In genomic region chr19:12034196-12034595, GRCh38 we compare ENCODE assay signal across 12 cellular contexts. TPM values are rescaled to one million over a fixed set of nuclear protein-coding genes. Genes with fewer than 3 reads are reported as not detected.
DNase-seq lines count a peak whose midpoint lies in the region; ATAC-seq and TF ChIP-seq lines count a peak whose summit lies in the region.
"Had no signal": no experiment of that assay in that cellular context is flagged by ENCODE, and none has a peak within 500 bp of the region (broad histone marks: within the 10 kb centered on the region; RNA-seq: fewer than 3 reads in every experiment).

No MANE protein-coding gene starts in this region.

- H3K27ac Mint-ChIP-seq in CD4-positive, alpha-beta memory T cell, result peak overlapping the region in 1 of 7 donors; percentile 79
- no peak overlapping the region for H3K27ac Mint-ChIP-seq in neural crest cell (ENCODE audit: unreplicated experiment)

- ATAC-seq in aorta (ENCODE audit: low FRiP score), result no peak

- BruUV-seq in OCI-LY7 (replicated peaks; lab: Mats Ljungman, UMichigan), result no TSS peak

- peaks cover 0 to 44% (median 16%) of the 10 kb centered on the region in 8 donors for H3K9me3 Mint-ChIP-seq in CD4-positive, alpha-beta memory T cell
- peaks cover 3% of the 10 kb centered on the region for H3K9me3 Mint-ChIP-seq in neural crest cell

- no peak for TF ChIP-seq POLR2A in esophagus muscularis mucosa (IDR thresholded peaks at IDR 0.05; ENCODE audit: low read depth)

- no peak for DNase-seq in CD4-positive, alpha-beta memory T cell
- DNase-seq in OCI-M1 (lab: John Stamatoyannopoulos, UW) (peak; percentile 57), esophagus muscularis mucosa (ENCODE audit: extremely low spot score) (no peak), neural crest cell (ENCODE audit: low read depth, low spot score) (no peak), OCI-LY7 (ENCODE audit: low spot score) (no peak), aorta (no peak), 8988T (no peak), COLO829 (ENCODE audit: low spot score) (no peak)
- DNase-seq: NCI-H1092; SHP77 treated with DMSO at 0.1 percent for 48 hours; stimulated activated CD4-positive, alpha-beta T cell treated with anti-CD3 and anti-CD28 coated beads, Interleukin-12 subunit alpha, Interleukin-12 subunit beta, amount 100 ng/mL, for 4 hours; transverse colon had no signal

- WGBS in esophagus muscularis mucosa, result 87% methylated on average over 2 of the region's 2 CpGs
- 64 to 68% methylated on average over 2 of the region's 2 CpGs for WGBS in aorta, 2 donors

- H4K20me1 ChIP-seq in OCI-LY7 (ENCODE audit: insufficient read depth, low read length), result no peaks in the 10 kb centered on the region

- H3K4me1 ChIP-seq in CD4-positive, alpha-beta memory T cell (ENCODE audit: insufficient read depth, low read length), result no peaks in the 10 kb centered on the region
- H3K4me1 ChIP-seq in esophagus muscularis mucosa (peaks cover 16 to 25% (median 19%) of the 10 kb centered on the region in 4 donors), OCI-LY7 (ENCODE audit: insufficient read depth, low read length, poor library complexity, severe bottlenecking) (peaks cover 5% of the 10 kb centered on the region), aorta (ENCODE audit: control insufficient read depth in 1 of 2, insufficient read depth in 2 of 2, low read length in 2 of 2) (no peaks in the 10 kb centered on the region)

- no peaks in the 10 kb centered on the region for H3K9me2 ChIP-seq in OCI-LY7 (ENCODE audit: insufficient read depth, low read length)

- peaks cover 6 to 8% of the 10 kb centered on the region in 2 donors for H3K27me3 Mint-ChIP-seq in CD4-positive, alpha-beta memory T cell
- H3K27me3 Mint-ChIP-seq in neural crest cell (ENCODE audit: low read depth), result no peaks in the 10 kb centered on the region

- intact Hi-C loops in CD4-positive, alpha-beta memory T cell (cut with micrococcal nuclease), result no loop called here
- intact Hi-C loops in esophagus muscularis mucosa (cut with DNase I), result no loop called here
- intact Hi-C loops in OCI-LY7 (cut with micrococcal nuclease; ENCODE audit: unreplicated experiment), result no loop called here
- intact Hi-C loops in aorta (cut with DNase I), result no loop called here

- no peak overlapping the region for H3K27ac ChIP-seq in CD4-positive, alpha-beta memory T cell (ENCODE audit: low read depth, low read length)
- peak overlapping the region in 3 of 4 donors; percentile 84 to 90 (median 90) for H3K27ac ChIP-seq in esophagus muscularis mucosa (replicated peaks in 1 of 4)
- no peak overlapping the region for H3K27ac ChIP-seq in OCI-LY7 (ENCODE audit: low read depth, low read length, poor library complexity, severe bottlenecking)
- no peak overlapping the region for H3K27ac ChIP-seq in aorta (ENCODE audit: low read depth in 1 of 2, low read length in 2 of 2)

- no peaks in the 10 kb centered on the region for H3K36me3 ChIP-seq in CD4-positive, alpha-beta memory T cell (ENCODE audit: insufficient read depth, low read length)
- H3K36me3 ChIP-seq in esophagus muscularis mucosa, result peaks cover 0 to under 1% (median 0%) of the 10 kb centered on the region in 4 donors
- H3K36me3 ChIP-seq in OCI-LY7 (ENCODE audit: insufficient read depth, low read length), result no peaks in the 10 kb centered on the region; the same call in 1 of the 2 replicates
- H3K36me3 ChIP-seq in aorta (ENCODE audit: control insufficient read depth in 1 of 2, insufficient read depth in 2 of 2, low read length in 1 of 2), result no peaks in the 10 kb centered on the region
- H3K36me3 ChIP-seq: transverse colon had no signal

- no peak for TF ChIP-seq EP300 in esophagus muscularis mucosa (IDR thresholded peaks at IDR 0.05)

- H3K79me2 ChIP-seq in OCI-LY7 (ENCODE audit: insufficient read depth, low read depth, low read length), result no peaks in the 10 kb centered on the region

- H3K4me3 ChIP-seq in CD4-positive, alpha-beta memory T cell (ENCODE audit: low read length in 2 of 2), result no peak overlapping the region
- H3K4me3 ChIP-seq in esophagus muscularis mucosa (peak overlapping the region; percentile 71 to 94 (median 81)), OCI-LY7 (ENCODE audit: low read depth, low read length, poor library complexity, severe bottlenecking) (no peak overlapping the region), aorta (ENCODE audit: low read length in 2 of 2) (no peak overlapping the region)

- peaks cover 0 to 15% (median 4%) of the 10 kb centered on the region in 4 donors for H3K4me1 Mint-ChIP-seq in CD4-positive, alpha-beta memory T cell
- peaks cover 27% of the 10 kb centered on the region for H3K4me1 Mint-ChIP-seq in neural crest cell

- H3K4me3 Mint-ChIP-seq in CD4-positive, alpha-beta memory T cell, result peak overlapping the region in 7 of 8 donors; percentile 3 to 69 (median 62)
- peak overlapping the region; percentile 85 for H3K4me3 Mint-ChIP-seq in neural crest cell

- no peak overlapping the region for H2AFZ ChIP-seq in OCI-LY7 (ENCODE audit: low read length)

- no peak overlapping the region for H3K4me2 ChIP-seq in OCI-LY7 (ENCODE audit: low read length)

- CTCF ChIA-PET in CD4-positive, alpha-beta memory T cell (lab: Charles Lee; ENCODE audit: partially characterized antibody), result no interaction called here
- CTCF ChIA-PET in OCI-LY7 (lab: Charles Lee; ENCODE audit: unreplicated experiment), result no interaction called here

- POLR2A ChIA-PET in CD4-positive, alpha-beta memory T cell (lab: Charles Lee; ENCODE audit: partially characterized antibody), result no interaction called here
- POLR2A ChIA-PET in OCI-LY7 (lab: Charles Lee), result no interaction called here

- no peaks in the 10 kb centered on the region for H3K9me3 ChIP-seq in CD4-positive, alpha-beta memory T cell (ENCODE audit: control insufficient read depth in 1 of 2, low read length in 2 of 2)
- no peaks in the 10 kb centered on the region for H3K9me3 ChIP-seq in esophagus muscularis mucosa
- no peaks in the 10 kb centered on the region for H3K9me3 ChIP-seq in OCI-LY7 (ENCODE audit: low read length)
- no peaks in the 10 kb centered on the region for H3K9me3 ChIP-seq in aorta (ENCODE audit: control insufficient read depth, low read length)
- H3K9me3 ChIP-seq: transverse colon had no signal

- TF ChIP-seq CTCF in esophagus muscularis mucosa (IDR thresholded peaks at IDR 0.05) (no peak), neural crest cell (conservative IDR thresholded peaks at IDR 0.05) (no peak), OCI-LY7 (conservative IDR thresholded peaks at IDR 0.05; ENCODE audit: low read length) (no peak)

- H3K27me3 ChIP-seq in CD4-positive, alpha-beta memory T cell (ENCODE audit: insufficient read depth, low read length), result no peaks in the 10 kb centered on the region
- H3K27me3 ChIP-seq in esophagus muscularis mucosa (no peaks in the 10 kb centered on the region), aorta (ENCODE audit: control insufficient read depth in 1 of 2, insufficient read depth in 2 of 2, low read length in 1 of 2) (no peaks in the 10 kb centered on the region)
- H3K27me3 ChIP-seq: transverse colon had no signal

- peaks cover 7 to 9% of the 10 kb centered on the region in 2 donors for H3K36me3 Mint-ChIP-seq in CD4-positive, alpha-beta memory T cell
- peaks cover 32% of the 10 kb centered on the region for H3K36me3 Mint-ChIP-seq in neural crest cell (ENCODE audit: low read depth)

RNA-seq across cellular contexts. Expression of gene ZNF433, which starts 1.3 kb away (rescaled TPM):
- total RNA-seq in CD4-positive, alpha-beta memory T cell, result under 1 TPM; 0.38 to 0.44 TPM
- 1 to 10 TPM in 1 of 2 donors, under 1 TPM in 1; 0.98 to 2.2 TPM for polyA plus RNA-seq in CD4-positive, alpha-beta memory T cell
- total RNA-seq in esophagus muscularis mucosa, result 1 to 10 TPM; 3.0 to 5.4 (median 4.4) TPM
- total RNA-seq in neural crest cell, result 5.7 and 5.8 TPM in 2 replicates
- 1.6 and 1.9 TPM in 2 replicates for total RNA-seq in OCI-LY7 (2014; rRNA removed; shearing (Covaris generic))
- 0.76 and 0.89 TPM in 2 replicates for total RNA-seq in OCI-LY7 (2022)
- total RNA-seq in aorta, result 1 to 10 TPM; 5.1 to 5.5 TPM
- 1 to 10 TPM; 4.4 to 5.8 TPM for polyA plus RNA-seq in aorta

RNA-seq across cellular contexts. Expression of gene ZNF878, which starts 18.6 kb away (rescaled TPM):
- not detected for total RNA-seq in CD4-positive, alpha-beta memory T cell
- not detected for polyA plus RNA-seq in CD4-positive, alpha-beta memory T cell
- total RNA-seq in esophagus muscularis mucosa (1 to 10 TPM in 1 of 4 donors, under 1 TPM in 3; 0.17 to 1.5 (median 0.43) TPM), neural crest cell (2.1 and 2.5 TPM in 2 replicates), OCI-LY7 (2022) (1.0 and 1.5 TPM in 2 replicates), aorta (under 1 TPM in 1 of 2 donors, not detected in 1; 0.45 TPM)
- 0.72 and 1.0 TPM in 2 replicates for total RNA-seq in OCI-LY7 (2014; rRNA removed; shearing (Covaris generic))
- not detected for polyA plus RNA-seq in aorta

RNA-seq across cellular contexts. Expression of gene ZNF844, which starts 30.3 kb away (rescaled TPM):
- total RNA-seq in CD4-positive, alpha-beta memory T cell, result 1 to 10 TPM; 8.8 to 9.8 TPM
- 1 to 10 TPM; 2.3 to 3.2 TPM for polyA plus RNA-seq in CD4-positive, alpha-beta memory T cell
- 10 to 100 TPM in 1 of 4 donors, 1 to 10 TPM in 3; 6.5 to 10.1 (median 8.3) TPM for total RNA-seq in esophagus muscularis mucosa
- total RNA-seq in neural crest cell, result 9.4 and 10.0 TPM in 2 replicates
- total RNA-seq in OCI-LY7 (2014; rRNA removed; shearing (Covaris generic)), result 5.8 and 6.7 TPM in 2 replicates
- 7.7 and 9.3 TPM in 2 replicates for total RNA-seq in OCI-LY7 (2022)
- total RNA-seq in aorta, result 10 to 100 TPM in 1 of 2 donors, 1 to 10 TPM in 1; 7.8 to 14.3 TPM
- polyA plus RNA-seq in aorta, result 1 to 10 TPM; 2.3 to 3.9 TPM

Comparison
In these comparisons a context has a peak if more than half of its experiments do, and no peak if none do; other contexts are left out.
1. H3K27ac ChIP-seq: peak in esophagus muscularis mucosa (3 of 4); none in CD4-positive, alpha-beta memory T cell (single experiment), OCI-LY7 (single experiment) and aorta (0 of 2).
2. H3K4me3 ChIP-seq: peak in esophagus muscularis mucosa (4 of 4); none in CD4-positive, alpha-beta memory T cell (0 of 2), OCI-LY7 (single experiment) and aorta (0 of 2).